20 cellular contexts compared by ENCODE assay signal in genomic region chr20:19940945-19941590, GRCh38.
DNase-seq lines count a peak whose midpoint lies in the region; ATAC-seq and TF ChIP-seq lines count a peak whose summit lies in the region.
"Had no signal": no experiment of that assay in that cellular context is flagged by ENCODE, and none has a peak within 500 bp of the region (broad histone marks: within the 10 kb centered on the region; RNA-seq: fewer than 3 reads in every experiment).

No MANE protein-coding gene starts in this region.

- peaks cover 0 to 39% of the 10 kb centered on the region in 2 donors for H3K36me3 ChIP-seq in gastroesophageal sphincter
- peaks cover 0 to 39% (median 3%) of the 10 kb centered on the region in 6 donors for H3K36me3 ChIP-seq in spleen

- peak; percentile 6 for DNase-seq in EL
- DNase-seq in NB4 (ENCODE audit: low read depth), result peak; percentile 44
- no peak for DNase-seq in spleen
- no peak for DNase-seq in HuH-7 (ENCODE audit: low spot score)
- DNase-seq in omental fat pad (ENCODE audit: low spot score), result no peak
- DNase-seq: activated CD4-positive, CD25-positive, alpha-beta regulatory T cell; activated CD8-positive, alpha-beta memory T cell treated with anti-CD3 and anti-CD28 coated beads, Interleukin-2, amount 10 ng/mL, durations not matched to agents 7 days and 5 days; activated gamma-delta T cell treated with Interleukin-2 at 50 U/mL for 16 hours; anterior cingulate cortex; C1 segment of cervical spinal cord; Karpas-422; NCI-H2029 treated with DMSO at 0.1 percent for 48 hours; NCI-H524 treated with DMSO at 0.1 percent for 48 hours; stimulated activated CD4-positive, alpha-beta T cell treated with anti-CD3 and anti-CD28 coated beads, Interleukin-15, amount 100 ng/mL, for 24 hours; T-helper 1 cell had no signal

- peaks cover 7 to 52% (median 19%) of the 10 kb centered on the region in 3 donors for H3K4me1 ChIP-seq in gastroesophageal sphincter
- peaks cover 15 to 98% (median 69%) of the 10 kb centered on the region in 6 donors for H3K4me1 ChIP-seq in spleen

- ATAC-seq in gastroesophageal sphincter, result peak; percentile 14
- ATAC-seq in SK-N-SH treated with all-trans-retinoic acid at 6 μM for 48 hours, result no peak
- no peak for ATAC-seq in HG03139 (IDR thresholded peaks at IDR 0.05; ENCODE audit: unreplicated experiment)
- no peak for ATAC-seq in omental fat pad (ENCODE audit: low FRiP score)
- ATAC-seq: activated CD8-positive, alpha-beta memory T cell treated with anti-CD3 and anti-CD28 coated beads, Interleukin-2, amount 10 ng/mL, durations not matched to agents 7 days and 5 days; Panc1 had no signal

- H3K27me3 ChIP-seq in gastroesophageal sphincter (no peaks in the 10 kb centered on the region), spleen (replicated peaks in 1 of 7) (no peaks in the 10 kb centered on the region)

- H3K27ac ChIP-seq in gastroesophageal sphincter, result peak overlapping the region in 3 of 4 donors; percentile 8 to 12 (median 10)
- H3K27ac ChIP-seq in spleen, result peak overlapping the region in 7 of 8 donors; percentile 16 to 71 (median 33)
- H3K27ac ChIP-seq: epithelial cell of prostate had no signal

- H3K9me3 ChIP-seq in gastroesophageal sphincter, result no peaks in the 10 kb centered on the region
- no peaks in the 10 kb centered on the region for H3K9me3 ChIP-seq in spleen

- TF ChIP-seq CTCF in NB4 (IDR thresholded peaks at IDR 0.05; ENCODE audit: low read depth, low read length), result no peak
- no peak for TF ChIP-seq CTCF in gastroesophageal sphincter (IDR thresholded peaks at IDR 0.05)
- no peak for TF ChIP-seq CTCF in spleen (IDR thresholded peaks at IDR 0.05 in 8 of 11, conservative IDR thresholded peaks at IDR 0.05 in 3 of 11)
- TF ChIP-seq CTCF in omental fat pad (IDR thresholded peaks at IDR 0.05), result no peak

- 81 to 82% methylated on average over 4 to 5 of the region's 5 CpGs for WGBS in gastroesophageal sphincter (ENCODE audit: low coverage in 1 of 2), 2 donors
- WGBS in spleen, 5 donors, result 53 to 69% (median 67%) methylated on average over 5 of the region's 5 CpGs

- H3K4me3 ChIP-seq in NB4 (ENCODE audit: low read depth, low read length) (no peak overlapping the region), gastroesophageal sphincter (no peak overlapping the region), spleen (no peak overlapping the region)

- no peak for TF ChIP-seq POLR2A in NB4 (IDR thresholded peaks at IDR 0.05; ENCODE audit: extremely low read depth, insufficient read length)
- no peak for TF ChIP-seq POLR2A in gastroesophageal sphincter (IDR thresholded peaks at IDR 0.05)
- no peak for TF ChIP-seq POLR2A in spleen (IDR thresholded peaks at IDR 0.05)

- intact Hi-C loops in spleen (cut with DNase I; ENCODE audit: low total_unique reads), result no loop called here

- TF ChIP-seq EP300 in gastroesophageal sphincter (IDR thresholded peaks at IDR 0.05), result no peak

TF ChIP-seq in SK-N-SH treated with all-trans-retinoic acid at 6 μM for 48 hours, 23 proteins besides CTCF, POLR2A, EP300 and RAD21:
- TF ChIP-seq ESRRG (CRISPR knock-in tag; IDR thresholded peaks at IDR 0.05), result no peak
- no peak for TF ChIP-seq SNAI2 (CRISPR knock-in tag; IDR thresholded peaks at IDR 0.05)
- no peak for TF ChIP-seq ZFP3 (CRISPR knock-in tag; IDR thresholded peaks at IDR 0.05)
- TF ChIP-seq TSHZ2 (CRISPR knock-in tag; IDR thresholded peaks at IDR 0.05), result no peak
- no peak for TF ChIP-seq PPARA (CRISPR knock-in tag; IDR thresholded peaks at IDR 0.05; ENCODE audit: borderline replicate concordance)
- TF ChIP-seq ARNTL (CRISPR knock-in tag; IDR thresholded peaks at IDR 0.05; ENCODE audit: borderline replicate concordance, low read depth), result no peak
- no peak for TF ChIP-seq ZFP30 (CRISPR knock-in tag; IDR thresholded peaks at IDR 0.05)
- TF ChIP-seq PATZ1 (CRISPR knock-in tag; IDR thresholded peaks at IDR 0.05; ENCODE audit: borderline replicate concordance), result no peak
- TF ChIP-seq ZNF70 (CRISPR knock-in tag; IDR thresholded peaks at IDR 0.05), result no peak
- no peak for TF ChIP-seq ZC3H10 (CRISPR knock-in tag; IDR thresholded peaks at IDR 0.05)
- no peak for TF ChIP-seq BACH2 (CRISPR knock-in tag; IDR thresholded peaks at IDR 0.05; ENCODE audit: borderline replicate concordance)
- TF ChIP-seq CSRNP3 (CRISPR knock-in tag; IDR thresholded peaks at IDR 0.05), result no peak
- TF ChIP-seq ISL1 (CRISPR knock-in tag; IDR thresholded peaks at IDR 0.05), result no peak
- TF ChIP-seq RARB (CRISPR knock-in tag; IDR thresholded peaks at IDR 0.05), result no peak
- no peak for TF ChIP-seq CREB5 (CRISPR knock-in tag; IDR thresholded peaks at IDR 0.05; ENCODE audit: low read depth)
- no peak for TF ChIP-seq TOX (CRISPR knock-in tag; IDR thresholded peaks at IDR 0.05; ENCODE audit: borderline replicate concordance)

Comparison
In these comparisons a context has a peak if more than half of its experiments do, and no peak if none do; other contexts are left out.
1. DNase-seq: peak in EL (single experiment) and NB4 (single experiment); none in spleen (single experiment), HuH-7 (single experiment) and omental fat pad (single experiment).